In the genomic region with DNA sequence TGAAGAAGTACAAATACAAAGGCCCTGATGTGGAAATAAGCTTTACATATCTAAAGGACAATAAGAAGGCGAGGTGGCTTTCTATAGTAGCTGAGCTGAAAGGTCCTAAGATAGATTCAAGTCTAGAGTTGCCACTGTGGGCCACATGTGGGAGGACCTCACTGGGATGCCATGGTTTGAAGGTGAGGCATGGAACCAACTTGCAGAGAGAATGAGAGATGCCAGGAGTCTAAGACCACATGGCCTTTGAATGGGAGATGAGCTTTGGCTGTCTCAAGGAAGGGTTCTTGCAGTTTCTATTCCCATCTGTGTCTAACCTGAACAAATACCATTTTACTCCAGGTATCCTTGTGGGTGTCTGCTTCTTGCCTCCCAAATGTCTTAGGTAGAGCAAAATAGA, we compare ENCODE assay signal across 9 cellular contexts. TPM values are rescaled to one million over a fixed set of nuclear protein-coding genes. Genes with fewer than 3 reads are reported as not detected.
"Had no signal": no experiment of that assay in that cellular context is flagged by ENCODE, and none has a peak within 500 bp of the region (broad histone marks: within the 10 kb centered on the region; RNA-seq: fewer than 3 reads in every experiment).

No MANE protein-coding gene starts in this region.

- DNase-seq: GDM1, GF-D8 had no signal

- H3K4me3 ChIP-seq: GM12878 had no signal

- ATAC-seq: GM12878 had no signal

- FAIRE-seq: G401.6, GM12878, GM12891, GM12892, GM18507, GM19239 had no signal

RNA-seq across cellular contexts. Expression of gene HNMT, which starts 53.6 kb away (rescaled TPM):
- total RNA-seq: G401, GM12878 had no signal
- polyA plus RNA-seq: GM12878 had no signal
